16 cellular contexts compared by ENCODE assay signal in genomic region chr18:31675404-31675803, GRCh38. TPM values are rescaled to one million over a fixed set of nuclear protein-coding genes. Genes with fewer than 3 reads are reported as not detected.
DNase-seq lines count a peak whose midpoint lies in the region; FAIRE-seq and TF ChIP-seq lines count a peak whose summit lies in the region.
"Had no signal": no experiment of that assay in that cellular context is flagged by ENCODE, and none has a peak within 500 bp of the region (broad histone marks: within the 10 kb centered on the region; RNA-seq: fewer than 3 reads in every experiment).

No MANE protein-coding gene starts in this region.

- peak overlapping the region in 1 of 2 experiments; percentile 16; a peak in 1 of 4 replicates for H3K27ac ChIP-seq in SK-N-SH (ENCODE audit: low read depth in 2 of 2, low read length in 1 of 2)
- H3K27ac ChIP-seq in hepatocyte: no peak overlapping the region
- H3K27ac ChIP-seq: A549, BLaER1 had no signal

- H3K4me2 ChIP-seq in SK-N-SH: no peak overlapping the region
- H3K4me2 ChIP-seq in hepatocyte: peak overlapping the region; percentile 11
- H3K4me2 ChIP-seq: A549, BLaER1 had no signal

- no peaks in the 10 kb centered on the region for H3K27me3 ChIP-seq in SK-N-SH (ENCODE audit: insufficient read depth)
- H3K27me3 ChIP-seq in hepatocyte: no peaks in the 10 kb centered on the region
- H3K27me3 ChIP-seq: BLaER1 had no signal

- H3K4me3 ChIP-seq in SK-N-SH (ENCODE audit: low read depth in 2 of 2, low read length in 1 of 2) (no peak overlapping the region), hepatocyte (no peak overlapping the region)
- H3K4me3 ChIP-seq: A549, BLaER1, HAP-1 had no signal

- POLR2A ChIA-PET in SK-N-SH (lab: Yijun Ruan, JAX): no interaction called here

- H3K9me2 ChIP-seq in SK-N-SH: no peaks in the 10 kb centered on the region
- no peaks in the 10 kb centered on the region for H3K9me2 ChIP-seq in hepatocyte (replicated peaks; ENCODE audit: insufficient read depth)

- H4K20me1 ChIP-seq in SK-N-SH (ENCODE audit: insufficient read depth) (no peaks in the 10 kb centered on the region), hepatocyte (ENCODE audit: insufficient read depth, poor library complexity, severe bottlenecking) (no peaks in the 10 kb centered on the region)

- H2AFZ ChIP-seq in SK-N-SH (ENCODE audit: low read depth) (no peak overlapping the region), hepatocyte (no peak overlapping the region)

- no peak for TF ChIP-seq RAD21 in SK-N-SH (IDR thresholded peaks at IDR 0.05; ENCODE audit: low read length)

- H3F3A ChIP-seq in SK-N-SH (replicated peaks; ENCODE audit: insufficient read depth): peaks cover 17% of the 10 kb centered on the region

- no peak for DNase-seq in GM19239 (ENCODE audit: insufficient read length, low spot score)
- DNase-seq in SK-N-SH: no peak
- no peak for DNase-seq in hepatocyte (ENCODE audit: low spot score)
- DNase-seq in middle frontal gyrus (ENCODE audit: extremely low spot score, low spot score): no peak
- no peak for DNase-seq in globus pallidus (ENCODE audit: low spot score)
- no peak for DNase-seq in activated T-cell treated with anti-CD3 and anti-CD28 coated beads, Interleukin-2, amount 50 U/mL, for 1 hour
- DNase-seq in NCI-H187 treated with DMSO at 0.1 percent for 48 hours (lab: John Stamatoyannopoulos, UW): no peak
- DNase-seq: CD4-positive, CD25-positive, alpha-beta regulatory T cell; DMS 273 treated with DMSO at 0.1 percent for 48 hours; HFFc6 had no signal

- H3K9me3 ChIP-seq in SK-N-SH (no peaks in the 10 kb centered on the region), hepatocyte (ENCODE audit: low read depth) (no peaks in the 10 kb centered on the region)
- H3K9me3 ChIP-seq: A549, BLaER1, HAP-1 had no signal

- CTCF ChIA-PET in SK-N-SH (lab: Yijun Ruan, JAX): interaction anchor here (1.3 kb wide), 1 partner anchor 10 kb away, joined by 3 read pairs; no protein-coding TSS in a partner anchor

- H3K4me1 ChIP-seq in SK-N-SH (ENCODE audit: control insufficient read depth in 1 of 2, insufficient read depth in 2 of 2, low read depth in 1 of 2, low read length in 1 of 2) (peaks cover 30% of the 10 kb centered on the region in 2 experiments; a peak in 3 of 4 replicates), hepatocyte (ENCODE audit: insufficient read depth) (peaks cover 26% of the 10 kb centered on the region)
- H3K4me1 ChIP-seq: BLaER1 had no signal

- no peak for TF ChIP-seq CTCF in SK-N-SH (IDR thresholded peaks at IDR 0.05)
- TF ChIP-seq CTCF in hepatocyte (IDR thresholded peaks at IDR 0.05; ENCODE audit: poor library complexity): no peak

- TF ChIP-seq EP300 in SK-N-SH (IDR thresholded peaks at IDR 0.05; ENCODE audit: borderline replicate concordance in 1 of 2, low read depth in 1 of 2, low read length in 1 of 2): peak in 1 of 2 experiments; percentile 49; a peak in 1 of 4 replicates

- H3K79me2 ChIP-seq in SK-N-SH (ENCODE audit: insufficient read depth) (peaks cover 20% of the 10 kb centered on the region; the same call in 1 of the 2 replicates), hepatocyte (peaks cover 53% of the 10 kb centered on the region)

- FAIRE-seq in GM19239 (lab: Jason Lieb, UNC): peak; percentile 31
- FAIRE-seq: A549, GM18507, H1 had no signal

- no peaks in the 10 kb centered on the region for H3K36me3 ChIP-seq in SK-N-SH (replicated peaks in 1 of 2; ENCODE audit: control insufficient read depth in 1 of 2, insufficient read depth in 2 of 2, low read length in 1 of 2)
- H3K36me3 ChIP-seq in hepatocyte (replicated peaks; ENCODE audit: insufficient read depth, low read depth): no peaks in the 10 kb centered on the region
- H3K36me3 ChIP-seq: HAP-1 had no signal

- no peak overlapping the region for H3K9ac ChIP-seq in SK-N-SH
- H3K9ac ChIP-seq: BLaER1 had no signal

TF ChIP-seq in SK-N-SH, 30 proteins besides CTCF, POLR2A, EP300 and RAD21:
- TF ChIP-seq REST (IDR thresholded peaks at IDR 0.05; ENCODE audit: low read depth, low read length) (no peak), GATA2 (CRISPR knock-in tag; IDR thresholded peaks at IDR 0.05) (peak; percentile 30; the same call in 1 of the 2 replicates)

RNA-seq across cellular contexts. Expression of gene B4GALT6, which starts 9.0 kb away (rescaled TPM):
- polyA plus RNA-seq in SK-N-SH (2012; rRNA removed): 2.8 and 3.1 TPM in 2 replicates
- polyA plus RNA-seq in SK-N-SH (2012; cell fraction: cytosol; rRNA removed): 6.0 and 7.1 TPM in 2 replicates
- polyA plus RNA-seq in SK-N-SH (2012; cell fraction: nucleus; rRNA removed): 2.9 and 4.8 TPM in 2 replicates
- 10.3 and 14.1 TPM in 2 replicates for total RNA-seq in hepatocyte
- 3.2 and 4.9 TPM in 2 replicates for polyA plus RNA-seq in hepatocyte
- total RNA-seq: HFFc6 had no signal
- polyA plus RNA-seq: CD4-positive, CD25-positive, alpha-beta regulatory T cell; IgD-negative memory B cell had no signal
